Comparison of ENCODE assay signal across 30 cellular contexts in the genomic region with DNA sequence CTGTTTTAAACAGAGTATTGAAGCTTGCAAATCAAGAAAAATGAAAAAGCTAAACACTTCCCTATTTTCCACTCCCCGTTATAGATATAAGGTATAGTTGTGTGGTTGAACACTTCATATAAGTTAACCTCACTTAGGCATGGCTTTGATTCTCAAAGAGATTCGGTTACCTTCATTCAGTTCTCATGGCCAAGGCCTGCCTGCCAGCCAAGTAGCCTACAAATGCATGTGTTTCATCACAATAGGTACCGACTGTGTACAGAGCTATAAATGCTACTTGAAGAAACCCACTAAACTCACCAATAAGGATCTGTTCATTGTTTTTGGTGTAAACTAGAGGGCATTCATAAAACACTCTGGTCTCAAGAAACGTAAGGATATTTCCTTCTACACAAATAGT. TPM values are rescaled to one million over a fixed set of nuclear protein-coding genes. Genes with fewer than 3 reads are reported as not detected.
"Had no signal": no experiment of that assay in that cellular context is flagged by ENCODE, and none has a peak within 500 bp of the region (broad histone marks: within the 10 kb centered on the region; RNA-seq: fewer than 3 reads in every experiment).

No MANE protein-coding gene starts in this region.

- H3K4me3 ChIP-seq: stomach, suprapubic skin, testis, thoracic aorta, thyroid gland, tibial artery, tibial nerve, transverse colon, upper lobe of left lung, upper lobe of right lung, uterus, vagina had no signal

- H3K27ac ChIP-seq: stomach, suprapubic skin, testis, thoracic aorta, thyroid gland, tibial artery, tibial nerve, transverse colon, upper lobe of left lung, upper lobe of right lung, uterus, vagina had no signal

- H3K9me3 ChIP-seq: stomach, suprapubic skin, testis, thoracic aorta, thyroid gland, tibial artery, tibial nerve, transverse colon, upper lobe of left lung, upper lobe of right lung, uterus, vagina had no signal

- H3K36me3 ChIP-seq: stomach, suprapubic skin, thoracic aorta, thyroid gland, tibial artery, tibial nerve, transverse colon, upper lobe of left lung, upper lobe of right lung, uterus, vagina had no signal

- H3K4me1 ChIP-seq: stomach, testis, tibial nerve, transverse colon, upper lobe of left lung, upper lobe of right lung, uterus had no signal

- DNase-seq: stimulated activated CD4-positive, alpha-beta T cell treated with anti-CD3 and anti-CD28 coated beads, Interleukin-2, amount 100 ng/mL, for 48 hours; stimulated activated CD4-positive, alpha-beta T cell treated with anti-CD3 and anti-CD28 coated beads, Interleukin-4, amount 100 ng/mL, for 1 hour; stimulated activated CD4-positive, alpha-beta T cell treated with anti-CD3 and anti-CD28 coated beads, Interleukin-4, amount 100 ng/mL, for 24 hours; stimulated activated CD4-positive, alpha-beta T cell treated with anti-CD3 and anti-CD28 coated beads, Interleukin-4, amount 100 ng/mL, for 4 hours; stimulated activated CD8-positive, alpha-beta memory T cell treated with anti-CD3 and anti-CD28 coated beads, Interleukin-4, amount 100 ng/mL, for 48 hours; stimulated activated naive B cell treated with anti-CD40 and anti-IgM and Interleukin-4, amounts not matched to agents 10 μg/mL and 1 μg/mL and 100 μg/mL, for 72 hours; stimulated activated naive CD4-positive, alpha-beta T cell; stimulated activated naive CD4-positive, alpha-beta T cell treated with Interleukin-2 at 50 U/mL for 16 hours; stimulated activated naive CD8-positive, alpha-beta T cell treated with anti-CD3 and anti-CD28 coated beads, Interleukin-15, amount 100 ng/mL, for 72 hours; stimulated activated naive CD8-positive, alpha-beta T cell treated with anti-CD3 and anti-CD28 coated beads, Interleukin-15, Interleukin-2, amounts not matched to agents 100 U/mL and 50 U/mL, for 24 hours; stomach; substantia nigra; testis; thyroid gland; tibial artery; transverse colon; trophoblast cell; upper lobe of left lung; upper lobe of right lung; uterus had no signal

- H3K27me3 ChIP-seq: stomach, suprapubic skin, testis, thyroid gland, tibial artery, tibial nerve, transverse colon, upper lobe of left lung, upper lobe of right lung, uterus, vagina had no signal

- ATAC-seq: stimulated activated effector memory CD8-positive, alpha-beta T cell treated with anti-CD3 and anti-CD28 coated beads, Interleukin-12 subunit alpha, Interleukin-12 subunit beta, amount 100 ng/mL, for 72 hours; stimulated activated memory B cell treated with anti-CD40 and anti-IgM and Interleukin-4, amounts not matched to agents 10 μg/mL and 1 μg/mL and 100 μg/mL, for 72 hours; stimulated activated naive B cell treated with anti-CD40 and anti-IgM and Interleukin-4, amounts not matched to agents 10 μg/mL and 1 μg/mL and 100 μg/mL, for 72 hours; stimulated activated naive CD8-positive, alpha-beta T cell treated with anti-CD3 and anti-CD28 coated beads, Interleukin-15, amount 100 ng/mL, for 72 hours; stimulated activated naive CD8-positive, alpha-beta T cell treated with anti-CD3 and anti-CD28 coated beads, Interleukin-15, Interleukin-2, amounts not matched to agents 100 U/mL and 50 U/mL, for 24 hours; upper lobe of right lung had no signal

RNA-seq across cellular contexts. Expression of a gene that starts 43.5 kb away (rescaled TPM):
- total RNA-seq: subcutaneous adipose tissue, temporal lobe, thyroid gland, tibial nerve, upper lobe of left lung, upper lobe of right lung, ureter, urinary bladder, vagina had no signal

RNA-seq across cellular contexts. Expression of a gene that starts 55.8 kb away (rescaled TPM):
- total RNA-seq: transverse colon, upper lobe of right lung had no signal
